Comparison of ENCODE assay signal across 2 cellular contexts in the genomic region with DNA sequence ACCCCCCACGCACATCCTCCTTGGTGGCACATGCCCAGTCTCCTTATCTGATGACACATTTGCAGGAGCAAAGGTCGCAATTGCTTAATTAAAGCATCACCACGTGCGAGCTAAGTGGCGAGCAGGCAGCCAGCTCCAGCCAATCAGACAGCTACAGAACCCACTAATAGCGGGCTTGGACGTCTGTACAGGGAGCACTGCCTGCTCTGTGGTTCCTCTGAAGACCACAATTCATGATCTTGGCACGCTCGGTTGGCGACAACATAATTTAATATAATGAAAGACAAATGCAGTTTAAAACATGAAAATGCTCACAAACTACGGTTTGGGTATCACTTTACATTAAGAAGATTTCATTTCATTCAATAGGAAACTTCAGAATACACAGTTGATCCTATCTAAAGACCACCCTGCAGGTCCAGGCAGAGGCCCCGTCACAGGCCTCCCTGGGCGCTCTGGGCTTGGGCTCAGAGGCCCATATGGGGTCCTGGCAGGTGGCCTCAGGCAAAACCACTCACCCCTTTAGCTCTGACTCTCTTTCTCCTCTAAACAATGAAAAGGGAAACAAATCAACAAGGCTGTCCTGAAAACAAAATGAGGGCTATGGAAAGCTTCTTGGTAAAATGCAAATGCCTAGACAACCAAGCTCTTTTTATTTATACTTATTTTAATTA.
TF ChIP-seq lines count a peak whose summit lies in the region.

No MANE protein-coding gene starts in this region.

TF ChIP-seq in A549, 52 proteins besides CTCF, POLR2A, EP300 and RAD21 (continued from another document):
- TF ChIP-seq, protein P1, sequence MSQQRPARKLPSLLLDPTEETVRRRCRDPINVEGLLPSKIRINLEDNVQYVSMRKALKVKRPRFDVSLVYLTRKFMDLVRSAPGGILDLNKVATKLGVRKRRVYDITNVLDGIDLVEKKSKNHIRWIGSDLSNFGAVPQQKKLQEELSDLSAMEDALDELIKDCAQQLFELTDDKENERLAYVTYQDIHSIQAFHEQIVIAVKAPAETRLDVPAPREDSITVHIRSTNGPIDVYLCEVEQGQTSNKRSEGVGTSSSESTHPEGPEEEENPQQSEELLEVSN (IDR thresholded peaks at IDR 0.05; ENCODE audit: borderline replicate concordance, low read depth): 0 out of 2 replicates have a peak, but pooled peaks have one; percentile 28
- TF ChIP-seq CEBPB (IDR thresholded peaks at IDR 0.05): peak in 1 of 2 experiments; percentile 61; a peak in 2 of 4 replicates
- TF ChIP-seq HOXA7 (CRISPR knock-in tag; IDR thresholded peaks at IDR 0.05): no peak
- peak; percentile 29; the same call in 1 of the 2 replicates for TF ChIP-seq BHLHE40 (IDR thresholded peaks at IDR 0.05; ENCODE audit: low read depth, low read length)
- no peak for TF ChIP-seq FOSB (CRISPR knock-in tag; IDR thresholded peaks at IDR 0.05)

TF ChIP-seq in WTC11, 78 proteins besides CTCF, POLR2A, EP300 and RAD21 (continued from another document):
- TF ChIP-seq, protein P2, sequence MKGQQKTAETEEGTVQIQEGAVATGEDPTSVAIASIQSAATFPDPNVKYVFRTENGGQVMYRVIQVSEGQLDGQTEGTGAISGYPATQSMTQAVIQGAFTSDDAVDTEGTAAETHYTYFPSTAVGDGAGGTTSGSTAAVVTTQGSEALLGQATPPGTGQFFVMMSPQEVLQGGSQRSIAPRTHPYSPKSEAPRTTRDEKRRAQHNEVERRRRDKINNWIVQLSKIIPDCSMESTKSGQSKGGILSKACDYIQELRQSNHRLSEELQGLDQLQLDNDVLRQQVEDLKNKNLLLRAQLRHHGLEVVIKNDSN (CRISPR knock-in tag; IDR thresholded peaks at IDR 0.05): no peak
- TF ChIP-seq ARID4B (CRISPR knock-in tag; IDR thresholded peaks at IDR 0.05; ENCODE audit: borderline replicate concordance): no peak
